In genomic region chr2:177393381-177393780, GRCh38 we compare ENCODE assay signal across 1 cellular context.
TF ChIP-seq lines count a peak whose summit lies in the region.

No MANE protein-coding gene starts in this region.

TF ChIP-seq in SK-N-SH, 30 proteins besides CTCF, POLR2A, EP300 and RAD21 (continued from another document):
- no peak for TF ChIP-seq ELF1 (IDR thresholded peaks at IDR 0.05)
- TF ChIP-seq GABPA (IDR thresholded peaks at IDR 0.05; ENCODE audit: low read depth): no peak
- TF ChIP-seq EZH2phosphoT487 (IDR thresholded peaks at IDR 0.05; ENCODE audit: borderline replicate concordance, low read depth): no peak
